2 cellular contexts compared by ENCODE assay signal in genomic region chr15:66826504-66826903, GRCh38.
TF ChIP-seq lines count a peak whose summit lies in the region.

No MANE protein-coding gene starts in this region.

TF ChIP-seq in GM23338, 12 proteins besides CTCF, POLR2A, EP300 and RAD21 (continued from another document):
- TF ChIP-seq ZNF462 (CRISPR knock-in tag; IDR thresholded peaks at IDR 0.05) (no peak), ZNF331 (CRISPR knock-in tag; IDR thresholded peaks at IDR 0.05; ENCODE audit: low read depth) (no peak), POLR2AphosphoS5 (IDR thresholded peaks at IDR 0.05; ENCODE audit: low read depth) (no peak), REST (IDR thresholded peaks at IDR 0.05; ENCODE audit: unreplicated experiment) (no peak), STAT1 (IDR thresholded peaks at IDR 0.05; ENCODE audit: unreplicated experiment) (no peak), EZH2phosphoT487 (IDR thresholded peaks at IDR 0.05; ENCODE audit: unreplicated experiment) (no peak)

TF ChIP-seq in K562, 482 proteins besides CTCF, POLR2A, EP300 and RAD21 (continued from another document):
- TF ChIP-seq UBTF (IDR thresholded peaks at IDR 0.05; ENCODE audit: borderline replicate concordance in 1 of 2, low read depth in 2 of 2, low read length in 2 of 2) = no peak
